Comparison of ENCODE assay signal across 27 cellular contexts in the genomic region with DNA sequence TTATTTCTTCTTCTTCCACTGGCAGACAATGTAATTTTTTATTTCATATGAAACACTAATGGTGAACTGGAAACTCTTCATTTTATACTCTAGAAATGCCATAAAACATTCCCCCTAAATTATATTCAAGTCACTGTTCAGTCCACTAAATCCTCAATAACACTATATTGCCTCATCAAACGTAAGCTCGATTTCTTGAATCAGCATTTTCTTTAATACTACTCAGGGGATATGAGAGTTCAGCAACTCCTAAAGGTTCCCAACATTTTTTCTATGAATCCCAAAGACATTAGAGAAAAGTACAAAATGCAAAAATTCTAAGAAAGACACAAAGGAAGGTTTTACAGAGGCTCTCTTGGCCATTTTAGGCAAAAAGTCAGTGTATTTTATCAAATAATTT.
"Had no signal": no experiment of that assay in that cellular context is flagged by ENCODE, and none has a peak within 500 bp of the region (broad histone marks: within the 10 kb centered on the region; RNA-seq: fewer than 3 reads in every experiment).

No MANE protein-coding gene starts in this region.

- ATAC-seq: natural killer cell; pancreas; psoas muscle; right cardiac atrium; sciatic nerve; stimulated activated effector memory CD8-positive, alpha-beta T cell treated with anti-CD3 and anti-CD28 coated beads, Interleukin-12 subunit alpha, Interleukin-12 subunit beta, amount 100 ng/mL, for 72 hours; stimulated activated naive B cell treated with anti-CD40 and anti-IgM and Interleukin-4, amounts not matched to agents 10 μg/mL and 1 μg/mL and 100 μg/mL, for 72 hours had no signal

- H3K27ac Mint-ChIP-seq: natural killer cell; nephron; stimulated activated effector memory CD8-positive, alpha-beta T cell treated with anti-CD3 and anti-CD28 coated beads, Interleukin-12 subunit alpha, Interleukin-12 subunit beta, amount 100 ng/mL, for 72 hours; stimulated activated naive B cell treated with anti-CD40 and anti-IgM and Interleukin-4, amounts not matched to agents 10 μg/mL and 1 μg/mL and 100 μg/mL, for 72 hours; stimulated activated naive CD8-positive, alpha-beta T cell treated with anti-CD3 and anti-CD28 coated beads, Interleukin-15, Interleukin-2, amounts not matched to agents 100 ng/mL and 50 ng/mL, for 24 hours had no signal

- H3K9me3 ChIP-seq: neutrophil, pancreas, psoas muscle, stomach, thoracic aorta, thyroid gland, tibial nerve, upper lobe of left lung, vagina had no signal

- H3K4me3 Mint-ChIP-seq: naive B cell; natural killer cell; nephron; neural crest cell; stimulated activated effector memory CD8-positive, alpha-beta T cell treated with anti-CD3 and anti-CD28 coated beads, Interleukin-12 subunit alpha, Interleukin-12 subunit beta, amount 100 ng/mL, for 72 hours; stimulated activated naive B cell treated with anti-CD40 and anti-IgM and Interleukin-4, amounts not matched to agents 10 μg/mL and 1 μg/mL and 100 μg/mL, for 72 hours; stimulated activated naive CD8-positive, alpha-beta T cell treated with anti-CD3 and anti-CD28 coated beads, Interleukin-15, Interleukin-2, amounts not matched to agents 100 ng/mL and 50 ng/mL, for 24 hours had no signal

- H3K4me1 ChIP-seq: pancreas, psoas muscle, stomach, thyroid gland, upper lobe of left lung, vagina had no signal

- H3K27ac ChIP-seq: neutrophil, pancreas, psoas muscle, skin epidermis, stomach, thoracic aorta, thyroid gland, upper lobe of left lung, vagina had no signal

- H3K36me3 ChIP-seq: neutrophil, pancreas, stomach, thoracic aorta, thyroid gland, tibial nerve, upper lobe of left lung, vagina had no signal

- H3K4me1 Mint-ChIP-seq: naive B cell; natural killer cell; stimulated activated effector memory CD8-positive, alpha-beta T cell treated with anti-CD3 and anti-CD28 coated beads, Interleukin-12 subunit alpha, Interleukin-12 subunit beta, amount 100 ng/mL, for 72 hours; stimulated activated naive B cell treated with anti-CD40 and anti-IgM and Interleukin-4, amounts not matched to agents 10 μg/mL and 1 μg/mL and 100 μg/mL, for 72 hours had no signal

- H3K36me3 Mint-ChIP-seq: natural killer cell; stimulated activated effector memory CD8-positive, alpha-beta T cell treated with anti-CD3 and anti-CD28 coated beads, Interleukin-12 subunit alpha, Interleukin-12 subunit beta, amount 100 ng/mL, for 72 hours; stimulated activated naive B cell treated with anti-CD40 and anti-IgM and Interleukin-4, amounts not matched to agents 10 μg/mL and 1 μg/mL and 100 μg/mL, for 72 hours had no signal

- DNase-seq: naive B cell; natural killer cell; nucleus accumbens; pancreas; psoas muscle; right cardiac atrium; stimulated activated CD4-positive, alpha-beta T cell treated with anti-CD3 and anti-CD28 coated beads, Interleukin-15, amount 100 ng/mL, for 24 hours; stimulated activated CD4-positive, alpha-beta T cell treated with anti-CD3 and anti-CD28 coated beads, Interleukin-2, amount 100 ng/mL, for 24 hours; stimulated activated CD4-positive, alpha-beta T cell treated with anti-CD3 and anti-CD28 coated beads, Interleukin-2, amount 100 ng/mL, for 48 hours; stimulated activated CD4-positive, alpha-beta T cell treated with anti-CD3 and anti-CD28 coated beads, Interleukin-4, amount 100 ng/mL, for 24 hours; stimulated activated naive B cell treated with anti-CD40 and anti-IgM and Interleukin-4, amounts not matched to agents 10 μg/mL and 1 μg/mL and 100 μg/mL, for 72 hours; stimulated activated naive CD4-positive, alpha-beta T cell treated with Interleukin-2 at 50 U/mL for 16 hours; stomach; thyroid gland; trophoblast cell; upper lobe of left lung had no signal

- H3K27me3 ChIP-seq: neutrophil, pancreas, stomach, thyroid gland, tibial nerve, upper lobe of left lung, vagina had no signal

- H3K9me3 Mint-ChIP-seq: naive B cell; nephron; neural crest cell; stimulated activated effector memory CD8-positive, alpha-beta T cell treated with anti-CD3 and anti-CD28 coated beads, Interleukin-12 subunit alpha, Interleukin-12 subunit beta, amount 100 ng/mL, for 72 hours; stimulated activated naive B cell treated with anti-CD40 and anti-IgM and Interleukin-4, amounts not matched to agents 10 μg/mL and 1 μg/mL and 100 μg/mL, for 72 hours; stimulated activated naive CD8-positive, alpha-beta T cell treated with anti-CD3 and anti-CD28 coated beads, Interleukin-15, Interleukin-2, amounts not matched to agents 100 ng/mL and 50 ng/mL, for 24 hours had no signal

- H3K4me3 ChIP-seq: pancreas, psoas muscle, skin epidermis, stomach, thoracic aorta, thyroid gland, tibial nerve, upper lobe of left lung, vagina had no signal

- FAIRE-seq: pancreas, urothelium cell line had no signal
